Comparison of ENCODE assay signal across 1 cellular context in genomic region chr3:105584351-105584790, GRCh38.
TF ChIP-seq lines count a peak whose summit lies in the region.

No MANE protein-coding gene starts in this region.

TF ChIP-seq in A549, 52 proteins besides CTCF, POLR2A, EP300 and RAD21:
- TF ChIP-seq, protein P1, sequence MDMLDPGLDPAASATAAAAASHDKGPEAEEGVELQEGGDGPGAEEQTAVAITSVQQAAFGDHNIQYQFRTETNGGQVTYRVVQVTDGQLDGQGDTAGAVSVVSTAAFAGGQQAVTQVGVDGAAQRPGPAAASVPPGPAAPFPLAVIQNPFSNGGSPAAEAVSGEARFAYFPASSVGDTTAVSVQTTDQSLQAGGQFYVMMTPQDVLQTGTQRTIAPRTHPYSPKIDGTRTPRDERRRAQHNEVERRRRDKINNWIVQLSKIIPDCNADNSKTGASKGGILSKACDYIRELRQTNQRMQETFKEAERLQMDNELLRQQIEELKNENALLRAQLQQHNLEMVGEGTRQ (IDR thresholded peaks at IDR 0.05), result no peak
- TF ChIP-seq RARB (CRISPR knock-in tag; IDR thresholded peaks at IDR 0.05) (no peak), BHLHE40 (IDR thresholded peaks at IDR 0.05; ENCODE audit: low read depth, low read length) (no peak)
